In genomic region chr2:240680185-240680584, GRCh38 we compare ENCODE assay signal across 19 cellular contexts. TPM values are rescaled to one million over a fixed set of nuclear protein-coding genes. Genes with fewer than 3 reads are reported as not detected.
DNase-seq lines count a peak whose midpoint lies in the region; ATAC-seq, FAIRE-seq and TF ChIP-seq lines count a peak whose summit lies in the region.
"Not testable (repeated sequence)": the region's sequence is repeated elsewhere in the genome, so short reads cannot be mapped to it uniquely, and the experiment has no call there.
"Had no signal": no experiment of that assay in that cellular context is flagged by ENCODE, and none has a peak within 500 bp of the region (broad histone marks: within the 10 kb centered on the region; RNA-seq: fewer than 3 reads in every experiment).

No MANE protein-coding gene starts in this region.

- not testable (repeated sequence) for H3K4me1 Mint-ChIP-seq in activated CD4-positive, alpha-beta T cell treated with anti-CD3 and anti-CD28 coated beads, Interleukin-2, amount 10 ng/mL, durations not matched to agents 24 days and 14 days; natural killer cell treated with Interleukin-12 subunit alpha and Interleukin-12 subunit beta and Interleukin-15 and Interleukin-18, amount 100 ng/mL, for 72 hours (ENCODE audit: low read depth in 2 of 2); stimulated activated memory B cell treated with anti-CD40 and anti-IgM and Interleukin-4, amounts not matched to agents 10 μg/mL and 1 μg/mL and 100 μg/mL, for 72 hours; stimulated activated naive CD8-positive, alpha-beta T cell treated with anti-CD3 and anti-CD28 coated beads, Interleukin-15, amount 100 ng/mL, for 72 hours

- not testable (repeated sequence) for H3K4me1 ChIP-seq in mucosa of descending colon (ENCODE audit: low read depth)

- ATAC-seq in left colon = peak; percentile 82
- peak; percentile 74 for ATAC-seq in mucosa of descending colon
- ATAC-seq in natural killer cell treated with Interleukin-12 subunit alpha and Interleukin-12 subunit beta and Interleukin-15 and Interleukin-18, amount 100 ng/mL, for 72 hours = peak; percentile 2 to 9
- peak; percentile 3 for ATAC-seq in stimulated activated memory B cell treated with anti-CD40 and anti-IgM and Interleukin-4, amounts not matched to agents 10 μg/mL and 1 μg/mL and 100 μg/mL, for 72 hours
- peak; percentile 14 for ATAC-seq in stimulated activated naive CD8-positive, alpha-beta T cell treated with anti-CD3 and anti-CD28 coated beads, Interleukin-15, amount 100 ng/mL, for 72 hours

- not testable (repeated sequence) for H3K27ac Mint-ChIP-seq in activated CD4-positive, alpha-beta T cell treated with anti-CD3 and anti-CD28 coated beads, Interleukin-2, amount 10 ng/mL, durations not matched to agents 24 days and 14 days; natural killer cell treated with Interleukin-12 subunit alpha and Interleukin-12 subunit beta and Interleukin-15 and Interleukin-18, amount 100 ng/mL, for 72 hours; stimulated activated memory B cell treated with anti-CD40 and anti-IgM and Interleukin-4, amounts not matched to agents 10 μg/mL and 1 μg/mL and 100 μg/mL, for 72 hours; stimulated activated naive CD8-positive, alpha-beta T cell treated with anti-CD3 and anti-CD28 coated beads, Interleukin-15, amount 100 ng/mL, for 72 hours

- not testable (repeated sequence) for H3K36me3 ChIP-seq in mucosa of descending colon (ENCODE audit: low read depth)

- H3K4me3 Mint-ChIP-seq in activated CD4-positive, alpha-beta T cell treated with anti-CD3 and anti-CD28 coated beads, Interleukin-2, amount 10 ng/mL, durations not matched to agents 24 days and 14 days; natural killer cell treated with Interleukin-12 subunit alpha and Interleukin-12 subunit beta and Interleukin-15 and Interleukin-18, amount 100 ng/mL, for 72 hours; stimulated activated memory B cell treated with anti-CD40 and anti-IgM and Interleukin-4, amounts not matched to agents 10 μg/mL and 1 μg/mL and 100 μg/mL, for 72 hours; stimulated activated naive CD8-positive, alpha-beta T cell treated with anti-CD3 and anti-CD28 coated beads, Interleukin-15, amount 100 ng/mL, for 72 hours: not testable (repeated sequence)

- intact Hi-C loops in activated CD4-positive, alpha-beta T cell treated with anti-CD3 and anti-CD28 coated beads, Interleukin-2, amount 10 ng/mL, durations not matched to agents 24 days and 14 days (cut with micrococcal nuclease); left colon (cut with DNase I, micrococcal nuclease); mucosa of descending colon (cut with DNase I, micrococcal nuclease): not testable (repeated sequence)

- not testable (repeated sequence) for H3K27me3 Mint-ChIP-seq in activated CD4-positive, alpha-beta T cell treated with anti-CD3 and anti-CD28 coated beads, Interleukin-2, amount 10 ng/mL, durations not matched to agents 24 days and 14 days; natural killer cell treated with Interleukin-12 subunit alpha and Interleukin-12 subunit beta and Interleukin-15 and Interleukin-18, amount 100 ng/mL, for 72 hours; stimulated activated naive CD8-positive, alpha-beta T cell treated with anti-CD3 and anti-CD28 coated beads, Interleukin-15, amount 100 ng/mL, for 72 hours
- peaks cover 17% of the 10 kb centered on the region for H3K27me3 Mint-ChIP-seq in stimulated activated memory B cell treated with anti-CD40 and anti-IgM and Interleukin-4, amounts not matched to agents 10 μg/mL and 1 μg/mL and 100 μg/mL, for 72 hours

- DNase-seq in activated CD4-positive, alpha-beta T cell treated with anti-CD3 and anti-CD28 coated beads, Interleukin-2, amount 10 ng/mL, durations not matched to agents 24 days and 14 days = peak; percentile 40
- peak; percentile 26 for DNase-seq in activated CD8-positive, alpha-beta memory T cell treated with anti-CD3 and anti-CD28 coated beads, Interleukin-2, amount 50 U/mL, for 48 hours
- not testable (repeated sequence) for DNase-seq in left colon; mucosa of descending colon; natural killer cell treated with Interleukin-12 subunit alpha and Interleukin-12 subunit beta and Interleukin-15 and Interleukin-18, amount 100 ng/mL, for 72 hours (ENCODE audit: low spot score); stimulated activated naive CD8-positive, alpha-beta T cell treated with anti-CD3 and anti-CD28 coated beads, Interleukin-15, amount 100 ng/mL, for 72 hours; urothelium cell line (ENCODE audit: low spot score)

- H3K36me3 Mint-ChIP-seq in activated CD4-positive, alpha-beta T cell treated with anti-CD3 and anti-CD28 coated beads, Interleukin-2, amount 10 ng/mL, durations not matched to agents 24 days and 14 days (ENCODE audit: low read depth); natural killer cell treated with Interleukin-12 subunit alpha and Interleukin-12 subunit beta and Interleukin-15 and Interleukin-18, amount 100 ng/mL, for 72 hours; stimulated activated memory B cell treated with anti-CD40 and anti-IgM and Interleukin-4, amounts not matched to agents 10 μg/mL and 1 μg/mL and 100 μg/mL, for 72 hours: not testable (repeated sequence)

- TF ChIP-seq CTCF in mucosa of descending colon (IDR thresholded peaks at IDR 0.05) = not testable (repeated sequence)

- H3K9me3 Mint-ChIP-seq in activated CD4-positive, alpha-beta T cell treated with anti-CD3 and anti-CD28 coated beads, Interleukin-2, amount 10 ng/mL, durations not matched to agents 24 days and 14 days; natural killer cell treated with Interleukin-12 subunit alpha and Interleukin-12 subunit beta and Interleukin-15 and Interleukin-18, amount 100 ng/mL, for 72 hours; stimulated activated memory B cell treated with anti-CD40 and anti-IgM and Interleukin-4, amounts not matched to agents 10 μg/mL and 1 μg/mL and 100 μg/mL, for 72 hours; stimulated activated naive CD8-positive, alpha-beta T cell treated with anti-CD3 and anti-CD28 coated beads, Interleukin-15, amount 100 ng/mL, for 72 hours: not testable (repeated sequence)

- not testable (repeated sequence) for H3K4me3 ChIP-seq in mucosa of descending colon

- H3K9me3 ChIP-seq in mucosa of descending colon = not testable (repeated sequence)

- FAIRE-seq in urothelium cell line (lab: Jason Lieb, UNC) = peak; percentile 52

RNA-seq across cellular contexts. Expression of gene AQP12B, which starts 2.5 kb away (rescaled TPM):
- total RNA-seq in activated CD4-positive, alpha-beta T cell treated with anti-CD3 and anti-CD28 coated beads, Interleukin-2, amount 10 ng/mL, durations not matched to agents 24 days and 14 days = not detected in 2 replicates
- total RNA-seq in left colon = 1 to 10 TPM in 1 of 2 donors, under 1 TPM in 1; 0.85 to 2.4 TPM
- 1 to 10 TPM in 2 of 3 donors, under 1 TPM in 1; 0.16 to 10.0 (median 3.9) TPM for total RNA-seq in mucosa of descending colon
- total RNA-seq in natural killer cell treated with Interleukin-12 subunit alpha and Interleukin-12 subunit beta and Interleukin-15 and Interleukin-18, amount 100 ng/mL, for 72 hours = not detected
- total RNA-seq: A172; A673; B cell; Caco-2; Calu3; CD4-positive, alpha-beta memory T cell; CD4-positive, alpha-beta T cell; CD4-positive, CD25-positive, alpha-beta regulatory T cell; CD8-positive, alpha-beta memory T cell; CD8-positive, alpha-beta T cell; Daoy had no signal

RNA-seq across cellular contexts. Expression of gene AQP12A, which starts 11.5 kb away (rescaled TPM):
- total RNA-seq in activated CD4-positive, alpha-beta T cell treated with anti-CD3 and anti-CD28 coated beads, Interleukin-2, amount 10 ng/mL, durations not matched to agents 24 days and 14 days = not detected in 2 replicates
- total RNA-seq in left colon (1 to 10 TPM in 1 of 2 donors, under 1 TPM in 1; 0.92 to 4.0 TPM), mucosa of descending colon (10 to 100 TPM in 1 of 3 donors, 1 to 10 TPM in 1, not detected in 1; 9.7 to 18.9 TPM)
- not detected for total RNA-seq in natural killer cell treated with Interleukin-12 subunit alpha and Interleukin-12 subunit beta and Interleukin-15 and Interleukin-18, amount 100 ng/mL, for 72 hours
- total RNA-seq: A172; A673; B cell; Caco-2; Calu3; CD4-positive, alpha-beta memory T cell; CD4-positive, alpha-beta T cell; CD4-positive, CD25-positive, alpha-beta regulatory T cell; CD8-positive, alpha-beta memory T cell; CD8-positive, alpha-beta T cell; Daoy had no signal

RNA-seq across cellular contexts. Expression of gene GPR35, which starts 54.9 kb away (rescaled TPM):
- total RNA-seq in activated CD4-positive, alpha-beta T cell treated with anti-CD3 and anti-CD28 coated beads, Interleukin-2, amount 10 ng/mL, durations not matched to agents 24 days and 14 days = 7.1 and 8.7 TPM in 2 replicates
- 10 to 100 TPM; 67.5 to 84.3 TPM for total RNA-seq in left colon
- 100 to 1,000 TPM in 1 of 3 donors, 10 to 100 TPM in 2; 47.1 to 132 (median 76.8) TPM for total RNA-seq in mucosa of descending colon
- total RNA-seq in natural killer cell treated with Interleukin-12 subunit alpha and Interleukin-12 subunit beta and Interleukin-15 and Interleukin-18, amount 100 ng/mL, for 72 hours = 1 to 10 TPM; 5.9 to 7.6 TPM

Comparison
In these comparisons a context has a peak if more than half of its experiments do, and no peak if none do; other contexts are left out.
1. ATAC-seq: peak in every context shown above with its lines; median percentile 82 in left colon; 74 in mucosa of descending colon; 14 in stimulated activated naive CD8-positive, alpha-beta T cell treated with anti-CD3 and anti-CD28 coated beads, Interleukin-15, amount 100 ng/mL, for 72 hours; 6 in natural killer cell treated with Interleukin-12 subunit alpha and Interleukin-12 subunit beta and Interleukin-15 and Interleukin-18, amount 100 ng/mL, for 72 hours; 3 in stimulated activated memory B cell treated with anti-CD40 and anti-IgM and Interleukin-4, amounts not matched to agents 10 μg/mL and 1 μg/mL and 100 μg/mL, for 72 hours.